In genomic region chr15:31483053-31483923, GRCh38 we compare ENCODE assay signal across 1 cellular context.
A peak's percentile ranks its signal among the peaks of the same experiment; 100 is the strongest.
TF ChIP-seq lines count a peak whose summit lies in the region.

No MANE protein-coding gene starts in this region.

TF ChIP-seq in WTC11, 78 proteins besides CTCF, POLR2A, EP300 and RAD21 (continued from another document):
- TF ChIP-seq E2F1 (CRISPR knock-in tag; IDR thresholded peaks at IDR 0.05) = no peak
- no peak for TF ChIP-seq ZNF121 (CRISPR knock-in tag; IDR thresholded peaks at IDR 0.05)
- TF ChIP-seq, protein P1, sequence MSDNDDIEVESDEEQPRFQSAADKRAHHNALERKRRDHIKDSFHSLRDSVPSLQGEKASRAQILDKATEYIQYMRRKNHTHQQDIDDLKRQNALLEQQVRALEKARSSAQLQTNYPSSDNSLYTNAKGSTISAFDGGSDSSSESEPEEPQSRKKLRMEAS (CRISPR knock-in tag; IDR thresholded peaks at IDR 0.05) = no peak
- no peak for TF ChIP-seq MXD4 (CRISPR knock-in tag; IDR thresholded peaks at IDR 0.05; ENCODE audit: borderline replicate concordance)
- TF ChIP-seq CBFB (CRISPR knock-in tag; IDR thresholded peaks at IDR 0.05; ENCODE audit: low read depth) = no peak
- TF ChIP-seq, protein P2, sequence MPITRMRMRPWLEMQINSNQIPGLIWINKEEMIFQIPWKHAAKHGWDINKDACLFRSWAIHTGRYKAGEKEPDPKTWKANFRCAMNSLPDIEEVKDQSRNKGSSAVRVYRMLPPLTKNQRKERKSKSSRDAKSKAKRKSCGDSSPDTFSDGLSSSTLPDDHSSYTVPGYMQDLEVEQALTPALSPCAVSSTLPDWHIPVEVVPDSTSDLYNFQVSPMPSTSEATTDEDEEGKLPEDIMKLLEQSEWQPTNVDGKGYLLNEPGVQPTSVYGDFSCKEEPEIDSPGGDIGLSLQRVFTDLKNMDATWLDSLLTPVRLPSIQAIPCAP (CRISPR knock-in tag; IDR thresholded peaks at IDR 0.05) = no peak
- no peak for TF ChIP-seq ELF4 (CRISPR knock-in tag; IDR thresholded peaks at IDR 0.05; ENCODE audit: low read depth)
- TF ChIP-seq PREB (CRISPR knock-in tag; IDR thresholded peaks at IDR 0.05; ENCODE audit: borderline replicate concordance) = no peak
- no peak for TF ChIP-seq CDX4 (CRISPR knock-in tag; IDR thresholded peaks at IDR 0.05; ENCODE audit: borderline replicate concordance)
- TF ChIP-seq HMGA2 (CRISPR knock-in tag; IDR thresholded peaks at IDR 0.05) = no peak
- TF ChIP-seq FOXP4 (CRISPR knock-in tag; IDR thresholded peaks at IDR 0.05) = 0 out of 2 replicates have a peak, but pooled peaks have one; percentile 19
- no peak for TF ChIP-seq IRF2 (CRISPR knock-in tag; IDR thresholded peaks at IDR 0.05; ENCODE audit: borderline replicate concordance, low read depth)
- TF ChIP-seq NFYB (CRISPR knock-in tag; conservative IDR thresholded peaks at IDR 0.05; ENCODE audit: low read depth) = peak; percentile 36; the same call in 1 of the 2 replicates
- no peak for TF ChIP-seq EMX1 (CRISPR knock-in tag; IDR thresholded peaks at IDR 0.05)
- TF ChIP-seq GABPB1 (CRISPR knock-in tag; IDR thresholded peaks at IDR 0.05) = no peak
- TF ChIP-seq ARID4B (CRISPR knock-in tag; IDR thresholded peaks at IDR 0.05; ENCODE audit: borderline replicate concordance) = peak; percentile 43; the same call in 1 of the 2 replicates
- TF ChIP-seq TEAD4 (CRISPR knock-in tag; IDR thresholded peaks at IDR 0.05) = no peak
- no peak for TF ChIP-seq ZSCAN18 (CRISPR knock-in tag; IDR thresholded peaks at IDR 0.05)
- no peak for TF ChIP-seq TEAD1 (CRISPR knock-in tag; IDR thresholded peaks at IDR 0.05)
- no peak for TF ChIP-seq SMAD3 (CRISPR knock-in tag; IDR thresholded peaks at IDR 0.05; ENCODE audit: borderline replicate concordance)
- TF ChIP-seq, protein P3, sequence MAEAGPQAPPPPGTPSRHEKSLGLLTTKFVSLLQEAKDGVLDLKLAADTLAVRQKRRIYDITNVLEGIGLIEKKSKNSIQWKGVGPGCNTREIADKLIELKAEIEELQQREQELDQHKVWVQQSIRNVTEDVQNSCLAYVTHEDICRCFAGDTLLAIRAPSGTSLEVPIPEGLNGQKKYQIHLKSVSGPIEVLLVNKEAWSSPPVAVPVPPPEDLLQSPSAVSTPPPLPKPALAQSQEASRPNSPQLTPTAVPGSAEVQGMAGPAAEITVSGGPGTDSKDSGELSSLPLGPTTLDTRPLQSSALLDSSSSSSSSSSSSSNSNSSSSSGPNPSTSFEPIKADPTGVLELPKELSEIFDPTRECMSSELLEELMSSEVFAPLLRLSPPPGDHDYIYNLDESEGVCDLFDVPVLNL (CRISPR knock-in tag; IDR thresholded peaks at IDR 0.05; ENCODE audit: borderline replicate concordance, low read depth) = no peak
- TF ChIP-seq, protein P4, sequence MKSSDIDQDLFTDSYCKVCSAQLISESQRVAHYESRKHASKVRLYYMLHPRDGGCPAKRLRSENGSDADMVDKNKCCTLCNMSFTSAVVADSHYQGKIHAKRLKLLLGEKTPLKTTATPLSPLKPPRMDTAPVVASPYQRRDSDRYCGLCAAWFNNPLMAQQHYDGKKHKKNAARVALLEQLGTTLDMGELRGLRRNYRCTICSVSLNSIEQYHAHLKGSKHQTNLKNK (CRISPR knock-in tag; IDR thresholded peaks at IDR 0.05) = no peak
